ENCODE assay signal across 1 cellular context in the genomic region with DNA sequence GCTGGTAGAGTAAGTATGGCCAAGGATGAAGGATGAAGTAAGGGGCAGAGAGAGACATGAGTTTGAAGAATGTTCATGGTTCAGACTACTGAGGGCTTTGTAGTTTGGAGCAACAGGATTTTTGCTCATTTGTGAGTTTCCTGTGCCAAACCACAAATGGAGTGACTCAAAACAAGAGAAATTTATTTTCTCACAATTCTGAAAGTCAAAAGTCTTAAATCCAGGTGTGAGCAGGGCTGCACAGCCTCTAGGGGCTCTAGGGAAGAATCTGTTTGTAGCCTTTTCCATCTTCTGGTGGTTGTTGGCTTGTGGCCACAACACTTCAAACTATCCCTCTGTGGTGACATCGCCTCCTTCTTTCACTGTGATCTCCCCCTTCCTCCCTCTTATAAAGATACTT.
TF ChIP-seq lines count a peak whose summit lies in the region.

No MANE protein-coding gene starts in this region.

TF ChIP-seq in H1, 55 proteins besides CTCF, POLR2A, EP300 and RAD21 (continued from another document):
- TF ChIP-seq, protein P1, sequence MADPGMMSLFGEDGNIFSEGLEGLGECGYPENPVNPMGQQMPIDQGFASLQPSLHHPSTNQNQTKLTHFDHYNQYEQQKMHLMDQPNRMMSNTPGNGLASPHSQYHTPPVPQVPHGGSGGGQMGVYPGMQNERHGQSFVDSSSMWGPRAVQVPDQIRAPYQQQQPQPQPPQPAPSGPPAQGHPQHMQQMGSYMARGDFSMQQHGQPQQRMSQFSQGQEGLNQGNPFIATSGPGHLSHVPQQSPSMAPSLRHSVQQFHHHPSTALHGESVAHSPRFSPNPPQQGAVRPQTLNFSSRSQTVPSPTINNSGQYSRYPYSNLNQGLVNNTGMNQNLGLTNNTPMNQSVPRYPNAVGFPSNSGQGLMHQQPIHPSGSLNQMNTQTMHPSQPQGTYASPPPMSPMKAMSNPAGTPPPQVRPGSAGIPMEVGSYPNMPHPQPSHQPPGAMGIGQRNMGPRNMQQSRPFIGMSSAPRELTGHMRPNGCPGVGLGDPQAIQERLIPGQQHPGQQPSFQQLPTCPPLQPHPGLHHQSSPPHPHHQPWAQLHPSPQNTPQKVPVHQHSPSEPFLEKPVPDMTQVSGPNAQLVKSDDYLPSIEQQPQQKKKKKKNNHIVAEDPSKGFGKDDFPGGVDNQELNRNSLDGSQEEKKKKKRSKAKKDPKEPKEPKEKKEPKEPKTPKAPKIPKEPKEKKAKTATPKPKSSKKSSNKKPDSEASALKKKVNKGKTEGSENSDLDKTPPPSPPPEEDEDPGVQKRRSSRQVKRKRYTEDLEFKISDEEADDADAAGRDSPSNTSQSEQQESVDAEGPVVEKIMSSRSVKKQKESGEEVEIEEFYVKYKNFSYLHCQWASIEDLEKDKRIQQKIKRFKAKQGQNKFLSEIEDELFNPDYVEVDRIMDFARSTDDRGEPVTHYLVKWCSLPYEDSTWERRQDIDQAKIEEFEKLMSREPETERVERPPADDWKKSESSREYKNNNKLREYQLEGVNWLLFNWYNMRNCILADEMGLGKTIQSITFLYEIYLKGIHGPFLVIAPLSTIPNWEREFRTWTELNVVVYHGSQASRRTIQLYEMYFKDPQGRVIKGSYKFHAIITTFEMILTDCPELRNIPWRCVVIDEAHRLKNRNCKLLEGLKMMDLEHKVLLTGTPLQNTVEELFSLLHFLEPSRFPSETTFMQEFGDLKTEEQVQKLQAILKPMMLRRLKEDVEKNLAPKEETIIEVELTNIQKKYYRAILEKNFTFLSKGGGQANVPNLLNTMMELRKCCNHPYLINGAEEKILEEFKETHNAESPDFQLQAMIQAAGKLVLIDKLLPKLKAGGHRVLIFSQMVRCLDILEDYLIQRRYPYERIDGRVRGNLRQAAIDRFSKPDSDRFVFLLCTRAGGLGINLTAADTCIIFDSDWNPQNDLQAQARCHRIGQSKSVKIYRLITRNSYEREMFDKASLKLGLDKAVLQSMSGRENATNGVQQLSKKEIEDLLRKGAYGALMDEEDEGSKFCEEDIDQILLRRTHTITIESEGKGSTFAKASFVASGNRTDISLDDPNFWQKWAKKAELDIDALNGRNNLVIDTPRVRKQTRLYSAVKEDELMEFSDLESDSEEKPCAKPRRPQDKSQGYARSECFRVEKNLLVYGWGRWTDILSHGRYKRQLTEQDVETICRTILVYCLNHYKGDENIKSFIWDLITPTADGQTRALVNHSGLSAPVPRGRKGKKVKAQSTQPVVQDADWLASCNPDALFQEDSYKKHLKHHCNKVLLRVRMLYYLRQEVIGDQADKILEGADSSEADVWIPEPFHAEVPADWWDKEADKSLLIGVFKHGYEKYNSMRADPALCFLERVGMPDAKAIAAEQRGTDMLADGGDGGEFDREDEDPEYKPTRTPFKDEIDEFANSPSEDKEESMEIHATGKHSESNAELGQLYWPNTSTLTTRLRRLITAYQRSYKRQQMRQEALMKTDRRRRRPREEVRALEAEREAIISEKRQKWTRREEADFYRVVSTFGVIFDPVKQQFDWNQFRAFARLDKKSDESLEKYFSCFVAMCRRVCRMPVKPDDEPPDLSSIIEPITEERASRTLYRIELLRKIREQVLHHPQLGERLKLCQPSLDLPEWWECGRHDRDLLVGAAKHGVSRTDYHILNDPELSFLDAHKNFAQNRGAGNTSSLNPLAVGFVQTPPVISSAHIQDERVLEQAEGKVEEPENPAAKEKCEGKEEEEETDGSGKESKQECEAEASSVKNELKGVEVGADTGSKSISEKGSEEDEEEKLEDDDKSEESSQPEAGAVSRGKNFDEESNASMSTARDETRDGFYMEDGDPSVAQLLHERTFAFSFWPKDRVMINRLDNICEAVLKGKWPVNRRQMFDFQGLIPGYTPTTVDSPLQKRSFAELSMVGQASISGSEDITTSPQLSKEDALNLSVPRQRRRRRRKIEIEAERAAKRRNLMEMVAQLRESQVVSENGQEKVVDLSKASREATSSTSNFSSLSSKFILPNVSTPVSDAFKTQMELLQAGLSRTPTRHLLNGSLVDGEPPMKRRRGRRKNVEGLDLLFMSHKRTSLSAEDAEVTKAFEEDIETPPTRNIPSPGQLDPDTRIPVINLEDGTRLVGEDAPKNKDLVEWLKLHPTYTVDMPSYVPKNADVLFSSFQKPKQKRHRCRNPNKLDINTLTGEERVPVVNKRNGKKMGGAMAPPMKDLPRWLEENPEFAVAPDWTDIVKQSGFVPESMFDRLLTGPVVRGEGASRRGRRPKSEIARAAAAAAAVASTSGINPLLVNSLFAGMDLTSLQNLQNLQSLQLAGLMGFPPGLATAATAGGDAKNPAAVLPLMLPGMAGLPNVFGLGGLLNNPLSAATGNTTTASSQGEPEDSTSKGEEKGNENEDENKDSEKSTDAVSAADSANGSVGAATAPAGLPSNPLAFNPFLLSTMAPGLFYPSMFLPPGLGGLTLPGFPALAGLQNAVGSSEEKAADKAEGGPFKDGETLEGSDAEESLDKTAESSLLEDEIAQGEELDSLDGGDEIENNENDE (IDR thresholded peaks at IDR 0.05; ENCODE audit: insufficient replicate concordance, low read length) = no peak
- TF ChIP-seq KDM1A (IDR thresholded peaks at IDR 0.05; ENCODE audit: borderline replicate concordance, low read length) = no peak
- no peak for TF ChIP-seq MAFK (IDR thresholded peaks at IDR 0.05; ENCODE audit: low read depth, low read length)
- TF ChIP-seq HDAC6 (IDR thresholded peaks at IDR 0.05; ENCODE audit: low read depth, low read length) = no peak
- no peak for TF ChIP-seq TCF12 (IDR thresholded peaks at IDR 0.05; ENCODE audit: low read depth, low read length)
- no peak for TF ChIP-seq RXRA (IDR thresholded peaks at IDR 0.05; ENCODE audit: insufficient read depth, low read depth, low read length)
- TF ChIP-seq CEBPB (IDR thresholded peaks at IDR 0.05; ENCODE audit: low read depth, low read length) = no peak
- TF ChIP-seq, protein P2, sequence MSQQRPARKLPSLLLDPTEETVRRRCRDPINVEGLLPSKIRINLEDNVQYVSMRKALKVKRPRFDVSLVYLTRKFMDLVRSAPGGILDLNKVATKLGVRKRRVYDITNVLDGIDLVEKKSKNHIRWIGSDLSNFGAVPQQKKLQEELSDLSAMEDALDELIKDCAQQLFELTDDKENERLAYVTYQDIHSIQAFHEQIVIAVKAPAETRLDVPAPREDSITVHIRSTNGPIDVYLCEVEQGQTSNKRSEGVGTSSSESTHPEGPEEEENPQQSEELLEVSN (IDR thresholded peaks at IDR 0.05) = no peak
TF ChIP-seq in H1: peak in this region for 0.
